In genomic region chr1:23150742-23151141, GRCh38 we compare ENCODE assay signal across 17 cellular contexts. TPM values are rescaled to one million over a fixed set of nuclear protein-coding genes. Genes with fewer than 3 reads are reported as not detected.
DNase-seq lines count a peak whose midpoint lies in the region; ATAC-seq, FAIRE-seq and TF ChIP-seq lines count a peak whose summit lies in the region.
"Had no signal": no experiment of that assay in that cellular context is flagged by ENCODE, and none has a peak within 500 bp of the region (broad histone marks: within the 10 kb centered on the region; RNA-seq: fewer than 3 reads in every experiment).

No MANE protein-coding gene starts in this region.

- TF ChIP-seq CTCF in HEK293 (tag by site-specific recombination; IDR thresholded peaks at IDR 0.05) (no peak), chondrocyte (IDR thresholded peaks at IDR 0.05) (no peak), HepG2 (CRISPR knock-in tag; IDR thresholded peaks at IDR 0.05) (no peak), heart left ventricle (IDR thresholded peaks at IDR 0.05) (no peak)

- WGBS in HepG2 (ENCODE audit: low lambda C conversion rate): 96% methylated on average over 5 of the region's 5 CpGs
- WGBS in heart left ventricle, 4 donors: 78 to 90% (median 83%) methylated on average over 5 of the region's 5 CpGs

- TF ChIP-seq POLR2A in HepG2 (IDR thresholded peaks at IDR 0.05; ENCODE audit: insufficient read depth in 1 of 2, low read depth in 2 of 2, low read length in 2 of 2) (no peak), heart left ventricle (IDR thresholded peaks at IDR 0.05) (no peak)

- ATAC-seq in HepG2: no peak
- peak; percentile 65 for ATAC-seq in sciatic nerve
- no peak for ATAC-seq in heart left ventricle
- ATAC-seq: A549; CD8-positive, alpha-beta T cell had no signal

- H3K27me3 Mint-ChIP-seq in chondrocyte (ENCODE audit: low read depth): no peaks in the 10 kb centered on the region

- H3K9me3 ChIP-seq in HEK293 (ENCODE audit: control insufficient read depth, insufficient read depth, low read depth, low read length): no peaks in the 10 kb centered on the region
- no peaks in the 10 kb centered on the region for H3K9me3 ChIP-seq in HepG2 (ENCODE audit: low read length)
- H3K9me3 ChIP-seq in heart left ventricle: no peaks in the 10 kb centered on the region
- H3K9me3 ChIP-seq: A549, BE2C, HAP-1 had no signal

- intact Hi-C loops in HepG2 (cut with micrococcal nuclease; ENCODE audit: unreplicated experiment) (no loop called here), sciatic nerve (cut with DNase I) (no loop called here), heart left ventricle (cut with DNase I) (no loop called here)

- no peak for FAIRE-seq in HepG2 (lab: Jason Lieb, UNC)
- FAIRE-seq: A549, H1 had no signal

- no peaks in the 10 kb centered on the region for H3K27me3 ChIP-seq in HepG2 (ENCODE audit: control insufficient read depth in 1 of 2, insufficient read depth in 2 of 2, low read length in 2 of 2)
- no peaks in the 10 kb centered on the region for H3K27me3 ChIP-seq in heart left ventricle
- H3K27me3 ChIP-seq: BE2C had no signal

- peaks cover 82% of the 10 kb centered on the region for H3K79me2 ChIP-seq in HepG2 (ENCODE audit: insufficient read depth, low read length)

- POLR2A ChIA-PET in HEK293 (lab: Yijun Ruan, JAX) (no interaction called here), HepG2 (lab: Yijun Ruan, JAX) (no interaction called here)

- TF ChIP-seq RAD21 in HepG2 (CRISPR knock-in tag; IDR thresholded peaks at IDR 0.05): no peak

- peaks cover 0 to 5% of the 10 kb centered on the region in 2 experiments; a peak in 2 of 3 replicates for H3K36me3 ChIP-seq in HEK293 (ENCODE audit: control insufficient read depth in 2 of 2, insufficient read depth in 1 of 2, low read length in 2 of 2)
- no peaks in the 10 kb centered on the region for H3K36me3 ChIP-seq in HepG2 (replicated peaks in 1 of 2; ENCODE audit: control insufficient read depth in 1 of 2, insufficient read depth in 2 of 2, low read length in 2 of 2)
- peaks cover 0 to 5% (median 0%) of the 10 kb centered on the region in 9 donors for H3K36me3 ChIP-seq in heart left ventricle
- H3K36me3 ChIP-seq: BE2C, HAP-1 had no signal

- CTCF ChIA-PET in HEK293 (lab: Yijun Ruan, JAX) (interaction anchor here (0.7 to 0.9 kb wide), 2 partner anchors 9 to 515 kb away, joined by 5 to 9 read pairs; no protein-coding TSS in a partner anchor), HepG2 (lab: Yijun Ruan, JAX; ENCODE audit: low intra/inter-chr PET ratio, low total read pairs) (no interaction called here)

- no peaks in the 10 kb centered on the region for H3K9me3 Mint-ChIP-seq in chondrocyte (ENCODE audit: low read depth)
- H3K9me3 Mint-ChIP-seq: CD8-positive, alpha-beta T cell had no signal

- no peak overlapping the region for H3K27ac ChIP-seq in HEK293 (ENCODE audit: extremely low read depth, low read depth, low read length)
- H3K27ac ChIP-seq in HepG2 (ENCODE audit: extremely low read length, insufficient read depth, low read length): peak overlapping the region; percentile 11
- no peak overlapping the region for H3K27ac ChIP-seq in heart left ventricle
- H3K27ac ChIP-seq: A549, C4-2B, HL-60 had no signal

- H3K4me1 ChIP-seq in HEK293 (ENCODE audit: control insufficient read depth, insufficient read depth, low read length): peaks cover 7% of the 10 kb centered on the region; the same call in 1 of the 2 replicates
- H3K4me1 ChIP-seq in HepG2 (ENCODE audit: insufficient read depth, low read length): peaks cover 47% of the 10 kb centered on the region
- H3K4me1 ChIP-seq in heart left ventricle: peaks cover 0 to 44% (median 25%) of the 10 kb centered on the region in 12 donors
- H3K4me1 ChIP-seq: BE2C had no signal

- in situ Hi-C loops in HepG2 (cut with HindIII; ENCODE audit: extremely low pct_ligation_motif_present, low pct_unique_long_range_greater_than_20kb): no loop called here

- H4K20me1 ChIP-seq in HepG2 (ENCODE audit: insufficient read depth, low read length): no peaks in the 10 kb centered on the region

- no peak overlapping the region for H2AFZ ChIP-seq in HepG2 (ENCODE audit: low read length)

- H3K4me3 ChIP-seq in HEK293 (ENCODE audit: low read depth, low read length): no peak overlapping the region
- H3K4me3 ChIP-seq in HepG2 (replicated peaks in 1 of 3; ENCODE audit: insufficient read depth in 1 of 3, low read depth in 2 of 3, low read length in 3 of 3): no peak overlapping the region
- H3K4me3 ChIP-seq in heart left ventricle: no peak overlapping the region
- H3K4me3 ChIP-seq: A549, HAP-1 had no signal

- no TSS peak for BruUV-seq in HepG2 (replicated peaks; lab: Mats Ljungman, UMichigan)

- H3K4me3 Mint-ChIP-seq in chondrocyte (ENCODE audit: unreplicated experiment): no peak overlapping the region
- H3K4me3 Mint-ChIP-seq: CD8-positive, alpha-beta T cell had no signal

- DNase-seq in chondrocyte (ENCODE audit: low spot score): no peak
- DNase-seq in HepG2 (ENCODE audit: low spot score): no peak
- DNase-seq in sciatic nerve (ENCODE audit: low spot score): no peak
- no peak for DNase-seq in heart left ventricle
- DNase-seq in NCI-H2081 (lab: John Stamatoyannopoulos, UW): no peak
- no peak for DNase-seq in NCI-H1092 (lab: John Stamatoyannopoulos, UW)
- DNase-seq: BE2C; CD8-positive, alpha-beta T cell; COR-L47; DND-41; GDM1 had no signal

- H3K9ac ChIP-seq in HepG2 (ENCODE audit: insufficient read depth, low read depth, low read length): no peak overlapping the region

- H3K4me1 Mint-ChIP-seq in chondrocyte (ENCODE audit: low read depth): peaks cover 46% of the 10 kb centered on the region

- peak overlapping the region; percentile 9 for H3K27ac Mint-ChIP-seq in chondrocyte (ENCODE audit: unreplicated experiment)
- H3K27ac Mint-ChIP-seq: CD8-positive, alpha-beta T cell had no signal

- no peak overlapping the region for H3K4me2 ChIP-seq in HepG2 (ENCODE audit: low read depth, low read length)

- TF ChIP-seq EP300 in HepG2 (IDR thresholded peaks at IDR 0.05; ENCODE audit: low read depth in 2 of 2, low read length in 2 of 2): no peak
- no peak for TF ChIP-seq EP300 in HepG2 (CRISPR knock-in tag; IDR thresholded peaks at IDR 0.05; ENCODE audit: borderline replicate concordance)

- H3K36me3 Mint-ChIP-seq in chondrocyte (ENCODE audit: low read depth): no peaks in the 10 kb centered on the region
- H3K36me3 Mint-ChIP-seq: CD8-positive, alpha-beta T cell had no signal

TF ChIP-seq in HEK293, 187 proteins besides CTCF, POLR2A, EP300 and RAD21:
- TF ChIP-seq ZFP69B (tag by site-specific recombination; IDR thresholded peaks at IDR 0.05) (no peak), MYNN (tag by site-specific recombination; IDR thresholded peaks at IDR 0.05; ENCODE audit: borderline replicate concordance) (no peak), ZNF184 (tag by site-specific recombination; IDR thresholded peaks at IDR 0.05) (no peak), SCRT2 (tag by site-specific recombination; IDR thresholded peaks at IDR 0.05) (0 out of 2 replicates have a peak, but pooled peaks have one; percentile 29)
TF ChIP-seq in HEK293: peak in this region for 1.

TF ChIP-seq in HepG2, 621 proteins besides CTCF, POLR2A, EP300 and RAD21:
- TF ChIP-seq NFIB (CRISPR knock-in tag; IDR thresholded peaks at IDR 0.05; ENCODE audit: borderline replicate concordance) (no peak), JUN (CRISPR knock-in tag; IDR thresholded peaks at IDR 0.05) (no peak), ARID3A (IDR thresholded peaks at IDR 0.05; ENCODE audit: low read depth, low read length) (no peak), ZNF101 (CRISPR knock-in tag; IDR thresholded peaks at IDR 0.05; ENCODE audit: borderline replicate concordance, low read depth) (no peak)

RNA-seq across cellular contexts. Expression of gene LUZP1, which starts 17.9 kb away (rescaled TPM):
- 55.5 to 67.7 TPM (median 58.0 TPM) in 3 replicates for total RNA-seq in chondrocyte
- total RNA-seq in HepG2 (2016; rRNA removed; fragmentation: Illumina TruSeq; extraction: Trizol): 12.7 and 21.5 TPM in 2 replicates
- 0.88 and 0.91 TPM in 2 replicates for total RNA-seq in HepG2 (2016; cell fraction: cytosol; rRNA removed; fragmentation: Illumina TruSeq; extraction: Trizol; ENCODE audit: low read depth)
- 12.1 and 20.0 TPM in 2 replicates for total RNA-seq in HepG2 (2016; cell fraction: insoluble cytoplasmic fraction; rRNA removed; fragmentation: Illumina TruSeq; extraction: Trizol)
- 3.4 and 4.5 TPM in 2 replicates for total RNA-seq in HepG2 (2016; cell fraction: membrane; rRNA removed; fragmentation: Illumina TruSeq; extraction: Trizol)
- 14.6 and 16.0 TPM in 2 replicates for total RNA-seq in HepG2 (2016; cell fraction: nucleus; rRNA removed; fragmentation: Illumina TruSeq; extraction: Trizol)
- polyA plus RNA-seq in HepG2 (2011; rRNA removed): 6.9 and 7.2 TPM in 2 replicates
- 4.6 and 5.4 TPM in 2 replicates for polyA plus RNA-seq in HepG2 (2011; cell fraction: cytosol; rRNA removed)
- polyA plus RNA-seq in HepG2 (2011; cell fraction: nucleus; rRNA removed): 10.9 and 11.8 TPM in 2 replicates
- polyA plus RNA-seq in HepG2 (2012): 8.0 and 9.5 TPM in 2 replicates
- polyA plus RNA-seq in HepG2 (2016; cell fraction: cytosol; fragmentation: Illumina TruSeq; extraction: Trizol; ENCODE audit: low read depth): 0.23 and 0.26 TPM in 2 replicates
- 8.6 and 8.9 TPM in 2 replicates for polyA plus RNA-seq in HepG2 (2016; cell fraction: insoluble cytoplasmic fraction; fragmentation: Illumina TruSeq; extraction: Trizol; ENCODE audit: low read depth)
- 0.73 and 0.81 TPM in 2 replicates for polyA plus RNA-seq in HepG2 (2016; cell fraction: membrane; fragmentation: Illumina TruSeq; extraction: Trizol; ENCODE audit: low read depth)
- polyA plus RNA-seq in HepG2 (2016; cell fraction: nucleus; fragmentation: Illumina TruSeq; extraction: Trizol; ENCODE audit: insufficient read depth, low read depth): 11.6 and 14.4 TPM in 2 replicates
- 19.5 and 28.3 TPM in 2 replicates for polyA minus RNA-seq in HepG2 (2011; rRNA and poly(A)+ RNA removed; ENCODE audit: low replicate concordance)
- 10.6 and 12.2 TPM in 2 replicates for polyA minus RNA-seq in HepG2 (2011; cell fraction: cytosol; rRNA and poly(A)+ RNA removed)
- 25.2 and 28.5 TPM in 2 replicates for polyA minus RNA-seq in HepG2 (2011; cell fraction: nucleus; rRNA and poly(A)+ RNA removed)
- 38.2 TPM for total RNA-seq in sciatic nerve
- 10 to 100 TPM; 24.7 to 42.3 (median 32.6) TPM for total RNA-seq in heart left ventricle
- polyA plus RNA-seq in heart left ventricle: 10 to 100 TPM in 1 of 2 donors, 1 to 10 TPM in 1; 6.1 to 28.1 TPM
